ENCODE assay signal across 7 cellular contexts in genomic region chr1:200670215-200671118, GRCh38. TPM values are rescaled to one million over a fixed set of nuclear protein-coding genes. Genes with fewer than 3 reads are reported as not detected.
DNase-seq lines count a peak whose midpoint lies in the region; ATAC-seq and TF ChIP-seq lines count a peak whose summit lies in the region.

No MANE protein-coding gene starts in this region.

- peak overlapping the region; percentile 98 for H3K9ac ChIP-seq in KMS-11

- H3K27me3 ChIP-seq in KMS-11 (ENCODE audit: insufficient read depth, low read depth) (no peaks in the 10 kb centered on the region), lower lobe of right lung (ENCODE audit: low read depth) (no peaks in the 10 kb centered on the region)

- H3K79me2 ChIP-seq in KMS-11 (ENCODE audit: insufficient read depth, low read depth), result peaks cover 20% of the 10 kb centered on the region

- H3K9me3 ChIP-seq in lower lobe of right lung, result no peaks in the 10 kb centered on the region

- H3K36me3 ChIP-seq in KMS-11 (ENCODE audit: insufficient read depth) (no peaks in the 10 kb centered on the region), lower lobe of right lung (no peaks in the 10 kb centered on the region)

- H3K4me3 ChIP-seq in KMS-11 (IDR thresholded peaks at IDR 0.05; ENCODE audit: insufficient read depth, low read depth, low read length) (peak overlapping the region; percentile 90), lower lobe of right lung (peak overlapping the region; percentile 72)

- no peaks in the 10 kb centered on the region for H4K20me1 ChIP-seq in KMS-11 (ENCODE audit: insufficient read depth)

- ATAC-seq in GM21423 (IDR thresholded peaks at IDR 0.05; ENCODE audit: unreplicated experiment) (peak; percentile 6), lower lobe of right lung (peak; percentile 25)

- peak; percentile 77 for DNase-seq in Daoy (ENCODE audit: low read depth)
- peak; percentile 46 to 57 for DNase-seq in SHP77 (lab: John Stamatoyannopoulos, UW)
- peak; percentile 85 for DNase-seq in dermis blood vessel endothelial cell
- peak; percentile 54 for DNase-seq in lower lobe of right lung

- no peak for TF ChIP-seq CTCF in KMS-11 (conservative IDR thresholded peaks at IDR 0.05; ENCODE audit: low read depth, low read length)
- no peak for TF ChIP-seq CTCF in lower lobe of right lung (IDR thresholded peaks at IDR 0.05)

- peak overlapping the region; percentile 91 for H3K4me2 ChIP-seq in KMS-11

- H3K4me1 ChIP-seq in KMS-11 (ENCODE audit: low read depth, poor library complexity, severe bottlenecking) (peaks cover 20% of the 10 kb centered on the region), lower lobe of right lung (peaks cover 17% of the 10 kb centered on the region)

- H2AFZ ChIP-seq in KMS-11 (ENCODE audit: low read depth), result peak overlapping the region; percentile 73

- intact Hi-C loops in lower lobe of right lung (cut with DNase I), result no loop called here

- H3K27ac ChIP-seq in KMS-11 (peak overlapping the region; percentile 94), lower lobe of right lung (peak overlapping the region; percentile 99), temporal lobe (ENCODE audit: low read depth, low read length) (peak overlapping the region; percentile 30)

RNA-seq across cellular contexts. Expression of gene DDX59, which starts 0.8 kb away (rescaled TPM):
- 12.1 and 15.2 TPM in 2 replicates for total RNA-seq in Daoy (2014; rRNA removed; shearing (Covaris generic))
- 12.8 and 17.2 TPM in 2 replicates for total RNA-seq in dermis blood vessel endothelial cell
- total RNA-seq in lower lobe of right lung, result 19.6 TPM
- 14.3 TPM for total RNA-seq in temporal lobe

RNA-seq across cellular contexts. Expression of gene KIF14, which starts 49.9 kb away (rescaled TPM):
- 22.1 and 26.2 TPM in 2 replicates for total RNA-seq in Daoy (2014; rRNA removed; shearing (Covaris generic))
- total RNA-seq in dermis blood vessel endothelial cell, result 3.1 and 18.0 TPM in 2 replicates
- 0.44 TPM for total RNA-seq in lower lobe of right lung
- total RNA-seq in temporal lobe, result 1.5 TPM

Comparison
In these comparisons a context has a peak if more than half of its experiments do, and no peak if none do; other contexts are left out.
1. Peak in every context shown above with its lines: DNase-seq, ATAC-seq, H3K4me3 ChIP-seq and H3K27ac ChIP-seq.
2. H3K27ac ChIP-seq: peak in every context shown above with its lines; median percentile 99 in lower lobe of right lung; 94 in KMS-11; 30 in temporal lobe.